In the genomic region with DNA sequence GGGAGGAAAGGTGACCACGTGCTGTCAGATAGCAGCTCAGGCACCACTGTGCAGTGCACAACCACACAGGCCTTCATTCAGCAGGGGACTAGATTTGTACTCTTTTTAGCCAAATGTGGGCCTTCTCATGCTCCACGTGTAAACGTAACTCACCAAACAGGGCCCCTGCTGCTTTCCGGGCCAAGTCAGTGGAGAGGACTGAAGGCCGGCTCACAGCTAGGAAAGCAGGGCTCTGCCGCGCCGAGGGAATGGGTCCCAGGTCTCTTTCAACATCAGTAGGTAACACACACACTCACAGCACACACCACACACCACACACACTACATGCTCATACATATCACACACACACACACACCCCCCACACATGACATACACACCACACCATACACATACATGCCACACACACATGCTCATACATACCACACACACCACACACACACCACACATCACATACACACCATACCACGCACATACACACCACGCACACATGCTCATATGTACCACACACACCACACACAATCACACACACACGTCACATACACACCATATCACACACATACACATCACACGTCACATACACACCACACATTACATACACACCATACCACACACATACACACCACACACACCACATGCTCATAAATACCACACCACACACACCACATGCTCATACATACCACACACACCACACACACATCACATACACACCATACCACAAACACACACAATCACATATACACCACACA, we compare ENCODE assay signal across 2 cellular contexts.
TF ChIP-seq lines count a peak whose summit lies in the region.

No MANE protein-coding gene starts in this region.

TF ChIP-seq in HepG2, 621 proteins besides CTCF, POLR2A, EP300 and RAD21:
- 0 out of 2 replicates have a peak, but pooled peaks have one; percentile 53 for TF ChIP-seq ARHGAP35 (CRISPR knock-in tag; IDR thresholded peaks at IDR 0.05; ENCODE audit: borderline replicate concordance)
- peak; percentile 5; the same call in 1 of the 2 replicates for TF ChIP-seq FOXP1 (IDR thresholded peaks at IDR 0.05)
- TF ChIP-seq FOXP1 (CRISPR knock-in tag; IDR thresholded peaks at IDR 0.05) = no peak
- no peak for TF ChIP-seq ZFP36 (IDR thresholded peaks at IDR 0.05; ENCODE audit: borderline replicate concordance, low read depth, low read length, partially characterized antibody)
- TF ChIP-seq ZNF382 (CRISPR knock-in tag; IDR thresholded peaks at IDR 0.05; ENCODE audit: borderline replicate concordance) = no peak
- no peak for TF ChIP-seq MEF2D (CRISPR knock-in tag; IDR thresholded peaks at IDR 0.05)
- TF ChIP-seq SNAPC2 (CRISPR knock-in tag; IDR thresholded peaks at IDR 0.05) = no peak
- no peak for TF ChIP-seq ZNF563 (CRISPR knock-in tag; IDR thresholded peaks at IDR 0.05)
- 0 out of 2 replicates have a peak, but pooled peaks have one; percentile 9 for TF ChIP-seq JUNB (CRISPR knock-in tag; IDR thresholded peaks at IDR 0.05; ENCODE audit: borderline replicate concordance)
- no peak for TF ChIP-seq RFXANK (CRISPR knock-in tag; IDR thresholded peaks at IDR 0.05)
- TF ChIP-seq CBX5 (CRISPR knock-in tag; IDR thresholded peaks at IDR 0.05; ENCODE audit: borderline replicate concordance) = no peak
- TF ChIP-seq, protein P1, sequence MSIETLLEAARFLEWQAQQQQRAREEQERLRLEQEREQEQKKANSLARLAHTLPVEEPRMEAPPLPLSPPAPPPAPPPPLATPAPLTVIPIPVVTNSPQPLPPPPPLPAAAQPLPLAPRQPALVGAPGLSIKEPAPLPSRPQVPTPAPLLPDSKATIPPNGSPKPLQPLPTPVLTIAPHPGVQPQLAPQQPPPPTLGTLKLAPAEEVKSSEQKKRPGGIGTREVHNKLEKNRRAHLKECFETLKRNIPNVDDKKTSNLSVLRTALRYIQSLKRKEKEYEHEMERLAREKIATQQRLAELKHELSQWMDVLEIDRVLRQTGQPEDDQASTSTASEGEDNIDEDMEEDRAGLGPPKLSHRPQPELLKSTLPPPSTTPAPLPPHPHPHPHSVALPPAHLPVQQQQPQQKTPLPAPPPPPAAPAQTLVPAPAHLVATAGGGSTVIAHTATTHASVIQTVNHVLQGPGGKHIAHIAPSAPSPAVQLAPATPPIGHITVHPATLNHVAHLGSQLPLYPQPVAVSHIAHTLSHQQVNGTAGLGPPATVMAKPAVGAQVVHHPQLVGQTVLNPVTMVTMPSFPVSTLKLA (IDR thresholded peaks at IDR 0.05) = peak; percentile 85
- TF ChIP-seq CREB1 (IDR thresholded peaks at IDR 0.05) = peak; percentile 44; the same call in 1 of the 2 replicates
- no peak for TF ChIP-seq CREB1 (CRISPR knock-in tag; IDR thresholded peaks at IDR 0.05)
- TF ChIP-seq KLF13 (CRISPR knock-in tag; IDR thresholded peaks at IDR 0.05) = no peak
- TF ChIP-seq AGO1 (IDR thresholded peaks at IDR 0.05; ENCODE audit: low read depth, low read length, poor library complexity, severe bottlenecking) = no peak
- no peak for TF ChIP-seq MTF2 (CRISPR knock-in tag; IDR thresholded peaks at IDR 0.05; ENCODE audit: borderline replicate concordance)
- TF ChIP-seq ZNF225 (CRISPR knock-in tag; IDR thresholded peaks at IDR 0.05) = no peak

TF ChIP-seq in GM12878, 131 proteins besides CTCF, POLR2A, EP300 and RAD21:
- no peak for TF ChIP-seq TCF3 (IDR thresholded peaks at IDR 0.05; ENCODE audit: borderline replicate concordance, insufficient read depth, low read depth, low read length)
- 0 out of 2 replicates have a peak, but pooled peaks have one; percentile 16 for TF ChIP-seq NBN (IDR thresholded peaks at IDR 0.05)
